ENCODE assay signal across 13 cellular contexts in genomic region chr18:48072428-48073204, GRCh38.
DNase-seq lines count a peak whose midpoint lies in the region; ATAC-seq and TF ChIP-seq lines count a peak whose summit lies in the region.
"Had no signal": no experiment of that assay in that cellular context is flagged by ENCODE, and none has a peak within 500 bp of the region (broad histone marks: within the 10 kb centered on the region; RNA-seq: fewer than 3 reads in every experiment).

No MANE protein-coding gene starts in this region.

- H3K27me3 ChIP-seq in adrenal gland (no peaks in the 10 kb centered on the region), heart left ventricle (no peaks in the 10 kb centered on the region), uterus (no peaks in the 10 kb centered on the region)
- H3K27me3 ChIP-seq in CD4-positive, alpha-beta memory T cell (ENCODE audit: insufficient read depth, low read length), result no peaks in the 10 kb centered on the region

- peak; percentile 33 to 67 (median 57) for DNase-seq in adrenal gland
- peak in 4 of 5 donors; percentile 36 to 53 (median 42) for DNase-seq in heart left ventricle
- no peak for DNase-seq in osteocyte (ENCODE audit: extremely low spot score, unreplicated experiment)
- no peak for DNase-seq in uterus
- no peak for DNase-seq in CD14-positive monocyte (ENCODE audit: low spot score)
- DNase-seq in CD4-positive, alpha-beta memory T cell, result no peak
- DNase-seq: activated T-cell treated with anti-CD3 and anti-CD28 coated beads, Interleukin-2, amount 50 U/mL, for 4 hours; effector CD4-positive, alpha-beta T cell; HFFc6; nucleus accumbens; stimulated activated CD4-positive, alpha-beta T cell treated with anti-CD3 and anti-CD28 coated beads, Interleukin-2, amount 100 ng/mL, for 48 hours had no signal

- TF ChIP-seq CTCF in adrenal gland (IDR thresholded peaks at IDR 0.05) (no peak), heart left ventricle (IDR thresholded peaks at IDR 0.05) (no peak), osteocyte (IDR thresholded peaks at IDR 0.05) (no peak), uterus (IDR thresholded peaks at IDR 0.05) (no peak), CD14-positive monocyte (IDR thresholded peaks at IDR 0.05) (no peak)

- H3K4me3 ChIP-seq in adrenal gland (no peak overlapping the region), heart left ventricle (no peak overlapping the region), uterus (no peak overlapping the region)
- H3K4me3 ChIP-seq in CD4-positive, alpha-beta memory T cell (ENCODE audit: low read length in 2 of 2), result no peak overlapping the region

- H3K4me3 Mint-ChIP-seq in osteocyte (ENCODE audit: unreplicated experiment), result no peak overlapping the region
- peak overlapping the region in 1 of 2 donors; percentile 52 for H3K4me3 Mint-ChIP-seq in CD14-positive monocyte
- H3K4me3 Mint-ChIP-seq in CD4-positive, alpha-beta memory T cell, result no peak overlapping the region
- H3K4me3 Mint-ChIP-seq: activated T-cell treated with anti-CD3 and anti-CD28 coated beads, Interleukin-2, amount 50 U/mL, for 4 hours; HFFc6; stimulated activated effector memory CD8-positive, alpha-beta T cell treated with anti-CD3 and anti-CD28 coated beads, Interleukin-12 subunit alpha, Interleukin-12 subunit beta, amount 100 ng/mL, for 72 hours had no signal

- peak overlapping the region in 4 of 5 donors; percentile 71 to 87 (median 72) for H3K27ac ChIP-seq in adrenal gland
- H3K27ac ChIP-seq in heart left ventricle, result peak overlapping the region; percentile 31 to 84 (median 68)
- H3K27ac ChIP-seq in uterus, result peak overlapping the region; percentile 42 to 64
- H3K27ac ChIP-seq in CD4-positive, alpha-beta memory T cell (ENCODE audit: low read depth, low read length), result no peak overlapping the region

- POLR2A ChIA-PET in CD4-positive, alpha-beta memory T cell (lab: Charles Lee; ENCODE audit: partially characterized antibody), result no interaction called here

- peak overlapping the region; percentile 74 for H3K27ac Mint-ChIP-seq in osteocyte (ENCODE audit: unreplicated experiment)
- H3K27ac Mint-ChIP-seq in CD14-positive monocyte, result no peak overlapping the region
- peak overlapping the region in 1 of 7 donors; percentile 48 for H3K27ac Mint-ChIP-seq in CD4-positive, alpha-beta memory T cell
- H3K27ac Mint-ChIP-seq: HFFc6; stimulated activated effector memory CD8-positive, alpha-beta T cell treated with anti-CD3 and anti-CD28 coated beads, Interleukin-12 subunit alpha, Interleukin-12 subunit beta, amount 100 ng/mL, for 72 hours had no signal

- TF ChIP-seq POLR2A in adrenal gland (IDR thresholded peaks at IDR 0.05) (no peak), heart left ventricle (IDR thresholded peaks at IDR 0.05) (no peak), uterus (IDR thresholded peaks at IDR 0.05) (no peak)

- H3K36me3 Mint-ChIP-seq in osteocyte (ENCODE audit: unreplicated experiment) (no peaks in the 10 kb centered on the region), CD14-positive monocyte (no peaks in the 10 kb centered on the region)
- H3K36me3 Mint-ChIP-seq in CD4-positive, alpha-beta memory T cell, result no peaks in the 10 kb centered on the region
- H3K36me3 Mint-ChIP-seq: stimulated activated effector memory CD8-positive, alpha-beta T cell treated with anti-CD3 and anti-CD28 coated beads, Interleukin-12 subunit alpha, Interleukin-12 subunit beta, amount 100 ng/mL, for 72 hours had no signal

- H3K27me3 Mint-ChIP-seq in osteocyte (ENCODE audit: unreplicated experiment), result peaks cover 10% of the 10 kb centered on the region
- H3K27me3 Mint-ChIP-seq in CD14-positive monocyte (ENCODE audit: low read depth in 3 of 3), result peaks cover 4 to 16% (median 12%) of the 10 kb centered on the region in 3 donors
- peaks cover 2 to 9% of the 10 kb centered on the region in 2 donors for H3K27me3 Mint-ChIP-seq in CD4-positive, alpha-beta memory T cell

- CTCF ChIA-PET in CD4-positive, alpha-beta memory T cell (lab: Charles Lee; ENCODE audit: partially characterized antibody), result no interaction called here

- H3K4me1 ChIP-seq in adrenal gland (replicated peaks in 1 of 2) (peaks cover 24 to 27% of the 10 kb centered on the region in 2 donors), heart left ventricle (peaks cover 0 to 26% (median 14%) of the 10 kb centered on the region in 12 donors), uterus (no peaks in the 10 kb centered on the region)
- no peaks in the 10 kb centered on the region for H3K4me1 ChIP-seq in CD4-positive, alpha-beta memory T cell (ENCODE audit: insufficient read depth, low read length)

- intact Hi-C loops in adrenal gland (cut with DNase I) (no loop called here), heart left ventricle (cut with DNase I) (loop anchor here in 1 of 10 donors (5.0 kb wide), 1 partner anchor 90 kb away; no protein-coding TSS in a partner anchor), uterus (cut with DNase I; ENCODE audit: low total_unique reads) (no loop called here), CD14-positive monocyte (cut with micrococcal nuclease) (no loop called here)
- intact Hi-C loops in CD4-positive, alpha-beta memory T cell (cut with micrococcal nuclease), result no loop called here

- ATAC-seq in heart left ventricle (peak; percentile 68 to 89 (median 74)), HG02981 (IDR thresholded peaks at IDR 0.05; ENCODE audit: unreplicated experiment) (no peak)
- ATAC-seq: activated T-cell treated with anti-CD3 and anti-CD28 coated beads, Interleukin-2, amount 50 U/mL, for 4 hours; stimulated activated effector memory CD8-positive, alpha-beta T cell treated with anti-CD3 and anti-CD28 coated beads, Interleukin-12 subunit alpha, Interleukin-12 subunit beta, amount 100 ng/mL, for 72 hours had no signal

- H3K9me3 ChIP-seq in adrenal gland (replicated peaks in 1 of 3) (no peaks in the 10 kb centered on the region), heart left ventricle (no peaks in the 10 kb centered on the region), uterus (no peaks in the 10 kb centered on the region)
- no peaks in the 10 kb centered on the region for H3K9me3 ChIP-seq in CD4-positive, alpha-beta memory T cell (ENCODE audit: control insufficient read depth in 1 of 2, low read length in 2 of 2)

- peaks cover 21% of the 10 kb centered on the region for H3K4me1 Mint-ChIP-seq in osteocyte (ENCODE audit: unreplicated experiment)
- peaks cover 3% of the 10 kb centered on the region for H3K4me1 Mint-ChIP-seq in CD14-positive monocyte
- H3K4me1 Mint-ChIP-seq in CD4-positive, alpha-beta memory T cell, result no peaks in the 10 kb centered on the region
- H3K4me1 Mint-ChIP-seq: stimulated activated effector memory CD8-positive, alpha-beta T cell treated with anti-CD3 and anti-CD28 coated beads, Interleukin-12 subunit alpha, Interleukin-12 subunit beta, amount 100 ng/mL, for 72 hours had no signal

- H3K36me3 ChIP-seq in adrenal gland (replicated peaks in 1 of 2) (no peaks in the 10 kb centered on the region), heart left ventricle (no peaks in the 10 kb centered on the region), uterus (no peaks in the 10 kb centered on the region)
- H3K36me3 ChIP-seq in CD4-positive, alpha-beta memory T cell (ENCODE audit: insufficient read depth, low read length), result no peaks in the 10 kb centered on the region

- H3K9me3 Mint-ChIP-seq in osteocyte (ENCODE audit: unreplicated experiment) (no peaks in the 10 kb centered on the region), CD14-positive monocyte (peaks cover 0 to 4% (median 0%) of the 10 kb centered on the region in 7 donors)
- H3K9me3 Mint-ChIP-seq in CD4-positive, alpha-beta memory T cell, result no peaks in the 10 kb centered on the region
- H3K9me3 Mint-ChIP-seq: activated T-cell treated with anti-CD3 and anti-CD28 coated beads, Interleukin-2, amount 50 U/mL, for 4 hours; HFFc6; stimulated activated effector memory CD8-positive, alpha-beta T cell treated with anti-CD3 and anti-CD28 coated beads, Interleukin-12 subunit alpha, Interleukin-12 subunit beta, amount 100 ng/mL, for 72 hours had no signal

- WGBS in adrenal gland, 4 donors, result 51 to 55% (median 52%) methylated on average over 18 of the region's 18 CpGs
- 50 to 62% (median 54%) methylated on average over 18 of the region's 18 CpGs for WGBS in heart left ventricle, 4 donors

Comparison
In these comparisons a context has a peak if more than half of its experiments do, and no peak if none do; other contexts are left out.
1. DNase-seq: peak in adrenal gland (7 of 7) and heart left ventricle (4 of 5); none in osteocyte (single experiment), uterus (0 of 2), CD14-positive monocyte (single experiment) and CD4-positive, alpha-beta memory T cell (0 of 5).